In the genomic region with DNA sequence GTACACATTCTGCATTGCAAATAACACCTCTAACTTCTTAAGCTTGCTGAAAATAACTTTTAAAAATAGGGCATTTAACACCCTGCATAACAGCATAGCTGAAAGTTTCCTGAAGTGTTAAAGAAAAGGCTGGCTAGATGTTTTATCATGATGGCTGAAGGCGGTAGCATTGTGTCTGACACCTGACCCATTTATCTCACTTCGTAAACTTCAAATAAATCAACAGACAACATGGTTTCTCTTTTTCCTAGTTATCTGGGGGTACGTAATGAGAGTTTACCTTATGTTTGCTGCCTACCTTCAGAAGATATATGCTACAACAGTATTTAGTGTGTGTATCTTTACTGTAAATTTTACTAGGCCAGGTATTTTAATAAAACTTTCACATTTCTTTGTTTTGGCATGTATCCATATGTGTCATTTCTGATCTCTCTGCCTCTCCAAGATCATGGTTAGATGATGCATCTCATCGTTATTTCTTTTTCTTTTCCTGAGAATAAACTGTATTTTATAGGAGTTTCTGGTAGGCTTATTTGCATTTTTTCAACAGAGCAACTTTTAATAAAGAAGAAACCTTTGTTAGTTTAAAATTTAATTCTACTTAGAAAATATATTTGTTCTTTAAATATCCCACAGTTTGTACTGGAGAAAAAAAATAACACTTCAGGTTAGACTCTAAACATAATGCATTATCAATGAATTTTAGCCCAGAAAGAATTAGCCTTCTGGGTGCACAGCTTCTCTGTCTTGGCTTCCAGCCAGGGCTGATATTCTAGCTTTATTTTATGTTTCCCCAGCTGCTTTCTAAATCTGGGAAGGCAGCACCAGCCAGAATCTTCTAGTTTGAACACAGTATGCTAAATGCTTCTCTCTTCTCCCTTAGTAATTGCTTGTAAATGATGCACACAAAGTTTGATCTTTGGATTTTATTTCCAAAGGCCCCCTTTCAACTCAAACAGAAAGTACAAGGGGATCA, we compare ENCODE assay signal across 1 cellular context.
TF ChIP-seq lines count a peak whose summit lies in the region.

No MANE protein-coding gene starts in this region.

TF ChIP-seq in HepG2, 621 proteins besides CTCF, POLR2A, EP300 and RAD21 (continued from another document):
- TF ChIP-seq, protein P1, sequence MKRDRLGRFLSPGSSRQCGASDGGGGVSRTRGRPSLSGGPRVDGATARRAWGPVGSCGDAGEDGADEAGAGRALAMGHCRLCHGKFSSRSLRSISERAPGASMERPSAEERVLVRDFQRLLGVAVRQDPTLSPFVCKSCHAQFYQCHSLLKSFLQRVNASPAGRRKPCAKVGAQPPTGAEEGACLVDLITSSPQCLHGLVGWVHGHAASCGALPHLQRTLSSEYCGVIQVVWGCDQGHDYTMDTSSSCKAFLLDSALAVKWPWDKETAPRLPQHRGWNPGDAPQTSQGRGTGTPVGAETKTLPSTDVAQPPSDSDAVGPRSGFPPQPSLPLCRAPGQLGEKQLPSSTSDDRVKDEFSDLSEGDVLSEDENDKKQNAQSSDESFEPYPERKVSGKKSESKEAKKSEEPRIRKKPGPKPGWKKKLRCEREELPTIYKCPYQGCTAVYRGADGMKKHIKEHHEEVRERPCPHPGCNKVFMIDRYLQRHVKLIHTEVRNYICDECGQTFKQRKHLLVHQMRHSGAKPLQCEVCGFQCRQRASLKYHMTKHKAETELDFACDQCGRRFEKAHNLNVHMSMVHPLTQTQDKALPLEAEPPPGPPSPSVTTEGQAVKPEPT (CRISPR knock-in tag; IDR thresholded peaks at IDR 0.05; ENCODE audit: low read depth), result no peak
- TF ChIP-seq ZNF350 (CRISPR knock-in tag; IDR thresholded peaks at IDR 0.05; ENCODE audit: borderline replicate concordance, low read depth) (no peak), ZSCAN25 (CRISPR knock-in tag; IDR thresholded peaks at IDR 0.05) (no peak), NR2C2 (CRISPR knock-in tag; IDR thresholded peaks at IDR 0.05; ENCODE audit: borderline replicate concordance) (no peak), NFRKB (IDR thresholded peaks at IDR 0.05) (no peak), ZNF136 (CRISPR knock-in tag; IDR thresholded peaks at IDR 0.05; ENCODE audit: low read depth) (no peak)
- TF ChIP-seq, protein P2, sequence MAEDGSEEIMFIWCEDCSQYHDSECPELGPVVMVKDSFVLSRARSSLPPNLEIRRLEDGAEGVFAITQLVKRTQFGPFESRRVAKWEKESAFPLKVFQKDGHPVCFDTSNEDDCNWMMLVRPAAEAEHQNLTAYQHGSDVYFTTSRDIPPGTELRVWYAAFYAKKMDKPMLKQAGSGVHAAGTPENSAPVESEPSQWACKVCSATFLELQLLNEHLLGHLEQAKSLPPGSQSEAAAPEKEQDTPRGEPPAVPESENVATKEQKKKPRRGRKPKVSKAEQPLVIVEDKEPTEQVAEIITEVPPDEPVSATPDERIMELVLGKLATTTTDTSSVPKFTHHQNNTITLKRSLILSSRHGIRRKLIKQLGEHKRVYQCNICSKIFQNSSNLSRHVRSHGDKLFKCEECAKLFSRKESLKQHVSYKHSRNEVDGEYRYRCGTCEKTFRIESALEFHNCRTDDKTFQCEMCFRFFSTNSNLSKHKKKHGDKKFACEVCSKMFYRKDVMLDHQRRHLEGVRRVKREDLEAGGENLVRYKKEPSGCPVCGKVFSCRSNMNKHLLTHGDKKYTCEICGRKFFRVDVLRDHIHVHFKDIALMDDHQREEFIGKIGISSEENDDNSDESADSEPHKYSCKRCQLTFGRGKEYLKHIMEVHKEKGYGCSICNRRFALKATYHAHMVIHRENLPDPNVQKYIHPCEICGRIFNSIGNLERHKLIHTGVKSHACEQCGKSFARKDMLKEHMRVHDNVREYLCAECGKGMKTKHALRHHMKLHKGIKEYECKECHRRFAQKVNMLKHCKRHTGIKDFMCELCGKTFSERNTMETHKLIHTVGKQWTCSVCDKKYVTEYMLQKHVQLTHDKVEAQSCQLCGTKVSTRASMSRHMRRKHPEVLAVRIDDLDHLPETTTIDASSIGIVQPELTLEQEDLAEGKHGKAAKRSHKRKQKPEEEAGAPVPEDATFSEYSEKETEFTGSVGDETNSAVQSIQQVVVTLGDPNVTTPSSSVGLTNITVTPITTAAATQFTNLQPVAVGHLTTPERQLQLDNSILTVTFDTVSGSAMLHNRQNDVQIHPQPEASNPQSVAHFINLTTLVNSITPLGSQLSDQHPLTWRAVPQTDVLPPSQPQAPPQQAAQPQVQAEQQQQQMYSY (CRISPR knock-in tag; IDR thresholded peaks at IDR 0.05), result no peak
